Comparison of ENCODE assay signal across 13 cellular contexts in genomic region chr5:113246371-113246870, GRCh38.
DNase-seq lines count a peak whose midpoint lies in the region; ATAC-seq and TF ChIP-seq lines count a peak whose summit lies in the region.
"Had no signal": no experiment of that assay in that cellular context is flagged by ENCODE, and none has a peak within 500 bp of the region (broad histone marks: within the 10 kb centered on the region; RNA-seq: fewer than 3 reads in every experiment).

No MANE protein-coding gene starts in this region.

- H3K9me3 Mint-ChIP-seq in endothelial cell (ENCODE audit: unreplicated experiment), result no peaks in the 10 kb centered on the region
- no peaks in the 10 kb centered on the region for H3K9me3 Mint-ChIP-seq in mesothelial cell of epicardium
- H3K9me3 Mint-ChIP-seq in osteocyte (ENCODE audit: unreplicated experiment), result no peaks in the 10 kb centered on the region

- peak overlapping the region in 1 of 2 experiments; percentile 30; a peak in 1 of 4 replicates for H3K27ac ChIP-seq in SK-N-SH (ENCODE audit: low read depth in 2 of 2, low read length in 1 of 2)
- H3K27ac ChIP-seq in upper lobe of left lung, result peak overlapping the region in 3 of 4 donors; percentile 53 to 71 (median 53)

- H3K4me3 ChIP-seq in SK-N-SH (ENCODE audit: low read depth in 2 of 2, low read length in 1 of 2) (no peak overlapping the region), upper lobe of left lung (no peak overlapping the region)
- H3K4me3 ChIP-seq: GM12878 had no signal

- peaks cover 0 to 17% of the 10 kb centered on the region in 2 experiments; a peak in 1 of 4 replicates for H3K4me1 ChIP-seq in SK-N-SH (ENCODE audit: control insufficient read depth in 1 of 2, insufficient read depth in 2 of 2, low read depth in 1 of 2, low read length in 1 of 2)
- H3K4me1 ChIP-seq in upper lobe of left lung, result peaks cover 14 to 27% (median 19%) of the 10 kb centered on the region in 4 donors

- H3K4me1 Mint-ChIP-seq in endothelial cell (ENCODE audit: unreplicated experiment) (peaks cover 37% of the 10 kb centered on the region), mesothelial cell of epicardium (peaks cover 55% of the 10 kb centered on the region), osteocyte (ENCODE audit: unreplicated experiment) (peaks cover 32% of the 10 kb centered on the region)

- DNase-seq in SK-N-SH, result no peak
- no peak for DNase-seq in endothelial cell (ENCODE audit: low spot score)
- no peak for DNase-seq in mesothelial cell of epicardium (ENCODE audit: low spot score in 2 of 2, unreplicated experiment in 2 of 2)
- no peak for DNase-seq in upper lobe of left lung
- DNase-seq in osteocyte (ENCODE audit: extremely low spot score, unreplicated experiment), result no peak
- DNase-seq in NCI-H187 (lab: John Stamatoyannopoulos, UW), result no peak
- DNase-seq: activated CD4-positive, alpha-beta T cell treated with anti-CD3 and anti-CD28 coated beads for 1 hour; GOT3; islet precursor cell; stimulated activated CD4-positive, alpha-beta T cell treated with anti-CD3 and anti-CD28 coated beads, Interleukin-4, amount 100 ng/mL, for 24 hours had no signal

- H3K36me3 Mint-ChIP-seq in endothelial cell (ENCODE audit: low read depth, unreplicated experiment) (peaks cover 3% of the 10 kb centered on the region), mesothelial cell of epicardium (peaks cover 3% of the 10 kb centered on the region), osteocyte (ENCODE audit: unreplicated experiment) (peaks cover 2% of the 10 kb centered on the region)

- no peak overlapping the region for H3K9ac ChIP-seq in SK-N-SH

- ATAC-seq in SK-N-SH treated with all-trans-retinoic acid at 6 μM for 48 hours, result no peak
- ATAC-seq in upper lobe of left lung (ENCODE audit: low FRiP score in 2 of 2), result peak in 1 of 2 donors; percentile 86
- no peak for ATAC-seq in HG03354 (IDR thresholded peaks at IDR 0.05; ENCODE audit: poor library complexity, severe bottlenecking, unreplicated experiment)
- ATAC-seq: GM12878 had no signal

- peak overlapping the region; percentile 89 for H3K27ac Mint-ChIP-seq in endothelial cell (ENCODE audit: unreplicated experiment)
- H3K27ac Mint-ChIP-seq in mesothelial cell of epicardium, result peak overlapping the region; percentile 89
- H3K27ac Mint-ChIP-seq in osteocyte (ENCODE audit: unreplicated experiment), result no peak overlapping the region

- peaks cover 6% of the 10 kb centered on the region for H3K27me3 Mint-ChIP-seq in endothelial cell (ENCODE audit: unreplicated experiment)
- no peaks in the 10 kb centered on the region for H3K27me3 Mint-ChIP-seq in mesothelial cell of epicardium (ENCODE audit: low read depth)
- no peaks in the 10 kb centered on the region for H3K27me3 Mint-ChIP-seq in osteocyte (ENCODE audit: unreplicated experiment)

- WGBS in SK-N-SH (ENCODE audit: low lambda C conversion rate), result 60% methylated on average over 5 of the region's 5 CpGs
- WGBS in upper lobe of left lung, 2 donors, result 37 to 50% methylated on average over 5 of the region's 5 CpGs

- 0 out of 2 replicates have a peak overlapping the region, but pooled peaks have one; percentile 16 for H2AFZ ChIP-seq in SK-N-SH (ENCODE audit: low read depth)

- TF ChIP-seq POLR2A in upper lobe of left lung (IDR thresholded peaks at IDR 0.05), result no peak

- TF ChIP-seq CTCF in SK-N-SH (IDR thresholded peaks at IDR 0.05), result no peak
- no peak for TF ChIP-seq CTCF in endothelial cell (IDR thresholded peaks at IDR 0.05; ENCODE audit: unreplicated experiment)
- TF ChIP-seq CTCF in mesothelial cell of epicardium (IDR thresholded peaks at IDR 0.05; ENCODE audit: unreplicated experiment), result no peak
- no peak for TF ChIP-seq CTCF in upper lobe of left lung (IDR thresholded peaks at IDR 0.05)
- no peak for TF ChIP-seq CTCF in osteocyte (IDR thresholded peaks at IDR 0.05)

- H3K4me2 ChIP-seq in SK-N-SH, result no peak overlapping the region

- CTCF ChIA-PET in SK-N-SH (lab: Yijun Ruan, JAX), result interaction anchor here (0.7 to 1.4 kb wide), 4 partner anchors 10 to 46 kb away, joined by 3 to 4 read pairs (median 4); no protein-coding TSS in a partner anchor

- no peaks in the 10 kb centered on the region for H3F3A ChIP-seq in SK-N-SH (replicated peaks; ENCODE audit: insufficient read depth)

- no peaks in the 10 kb centered on the region for H3K9me2 ChIP-seq in SK-N-SH

- no peak for TF ChIP-seq EP300 in SK-N-SH (IDR thresholded peaks at IDR 0.05; ENCODE audit: borderline replicate concordance in 1 of 2, low read depth in 1 of 2, low read length in 1 of 2)
- TF ChIP-seq EP300 in upper lobe of left lung (IDR thresholded peaks at IDR 0.05), result no peak

- H3K36me3 ChIP-seq in SK-N-SH (replicated peaks in 1 of 2; ENCODE audit: control insufficient read depth in 1 of 2, insufficient read depth in 2 of 2, low read length in 1 of 2) (no peaks in the 10 kb centered on the region), upper lobe of left lung (no peaks in the 10 kb centered on the region)

- H3K27me3 ChIP-seq in SK-N-SH (ENCODE audit: insufficient read depth) (no peaks in the 10 kb centered on the region), upper lobe of left lung (no peaks in the 10 kb centered on the region)

- no peaks in the 10 kb centered on the region for H3K79me2 ChIP-seq in SK-N-SH (ENCODE audit: insufficient read depth)

- no peaks in the 10 kb centered on the region for H4K20me1 ChIP-seq in SK-N-SH (ENCODE audit: insufficient read depth)

- POLR2A ChIA-PET in SK-N-SH (lab: Yijun Ruan, JAX), result no interaction called here

- peak overlapping the region; percentile 18 for H3K4me3 Mint-ChIP-seq in endothelial cell (ENCODE audit: unreplicated experiment)
- peak overlapping the region; percentile 3 for H3K4me3 Mint-ChIP-seq in mesothelial cell of epicardium
- H3K4me3 Mint-ChIP-seq in osteocyte (ENCODE audit: unreplicated experiment), result no peak overlapping the region

- TF ChIP-seq RAD21 in SK-N-SH (IDR thresholded peaks at IDR 0.05; ENCODE audit: low read length), result no peak

- H3K9me3 ChIP-seq in SK-N-SH, result no peaks in the 10 kb centered on the region
- H3K9me3 ChIP-seq in upper lobe of left lung, result no peaks in the 10 kb centered on the region

TF ChIP-seq in SK-N-SH, 30 proteins besides CTCF, POLR2A, EP300 and RAD21 (continues in another document):
- TF ChIP-seq FOSL2 (IDR thresholded peaks at IDR 0.05; ENCODE audit: borderline replicate concordance, low read depth), result no peak
- no peak for TF ChIP-seq FOXM1 (IDR thresholded peaks at IDR 0.05; ENCODE audit: low read depth)
- TF ChIP-seq CHD2 (IDR thresholded peaks at IDR 0.05; ENCODE audit: low read length, partially characterized antibody), result no peak
- no peak for TF ChIP-seq EZH2phosphoT487 (IDR thresholded peaks at IDR 0.05; ENCODE audit: borderline replicate concordance, low read depth)
- TF ChIP-seq TAF1 (IDR thresholded peaks at IDR 0.05; ENCODE audit: borderline replicate concordance, low read depth, low read length), result no peak
- no peak for TF ChIP-seq NFIC (IDR thresholded peaks at IDR 0.05; ENCODE audit: borderline replicate concordance)
- TF ChIP-seq IRF3 (IDR thresholded peaks at IDR 0.05; ENCODE audit: low read depth, low read length), result no peak
- no peak for TF ChIP-seq USF1 (IDR thresholded peaks at IDR 0.05; ENCODE audit: borderline replicate concordance, low read depth)
- TF ChIP-seq TEAD4 (IDR thresholded peaks at IDR 0.05; ENCODE audit: borderline replicate concordance, insufficient read depth), result no peak

TF ChIP-seq in SK-N-SH treated with all-trans-retinoic acid at 6 μM for 48 hours, 23 proteins besides CTCF, POLR2A, EP300 and RAD21 (continues in another document):
- TF ChIP-seq CREB5 (CRISPR knock-in tag; IDR thresholded peaks at IDR 0.05; ENCODE audit: low read depth), result no peak
- no peak for TF ChIP-seq SNAI2 (CRISPR knock-in tag; IDR thresholded peaks at IDR 0.05)
- no peak for TF ChIP-seq CSDC2 (CRISPR knock-in tag; IDR thresholded peaks at IDR 0.05)
- TF ChIP-seq RARB (CRISPR knock-in tag; IDR thresholded peaks at IDR 0.05), result no peak
- TF ChIP-seq TSHZ2 (CRISPR knock-in tag; IDR thresholded peaks at IDR 0.05), result no peak
- TF ChIP-seq ZNF8 (CRISPR knock-in tag; IDR thresholded peaks at IDR 0.05), result no peak
- TF ChIP-seq BACH2 (CRISPR knock-in tag; IDR thresholded peaks at IDR 0.05; ENCODE audit: borderline replicate concordance), result no peak
